24 cellular contexts compared by ENCODE assay signal in the genomic region with DNA sequence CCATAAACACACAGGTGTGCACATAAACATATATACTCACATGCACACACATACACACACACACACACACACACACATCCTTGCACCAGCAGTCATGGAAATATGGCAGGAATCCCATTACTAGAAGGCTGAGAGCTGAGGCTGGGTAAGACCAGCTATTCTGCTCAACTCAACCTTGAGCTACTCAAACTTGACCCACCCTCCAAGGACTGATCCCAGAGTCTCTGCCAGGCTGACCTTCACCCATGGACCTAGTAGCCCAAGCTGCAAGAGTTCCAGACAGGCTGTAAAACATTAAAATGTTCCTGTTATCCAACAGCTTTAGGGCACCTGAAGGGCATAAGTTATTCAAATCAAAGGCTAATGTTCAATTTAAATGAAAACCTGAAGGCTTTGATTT.
"Had no signal": no experiment of that assay in that cellular context is flagged by ENCODE, and none has a peak within 500 bp of the region (broad histone marks: within the 10 kb centered on the region; RNA-seq: fewer than 3 reads in every experiment).

No MANE protein-coding gene starts in this region.

- H3K27ac ChIP-seq: left lung, lower lobe of right lung, neural progenitor cell, neutrophil, right atrium auricular region, right lobe of liver, stomach, testis, thyroid gland, transverse colon, upper lobe of left lung, vagina had no signal

- H3K4me3 ChIP-seq: left lung, lower lobe of right lung, neural progenitor cell, right atrium auricular region, right lobe of liver, smooth muscle cell, stomach, testis, thyroid gland, transverse colon, upper lobe of left lung, vagina had no signal

- H3K27me3 ChIP-seq: neural progenitor cell, right atrium auricular region, right lobe of liver, testis, thyroid gland, upper lobe of left lung, vagina had no signal

- FAIRE-seq: kidney had no signal

- H2AFZ ChIP-seq: neural progenitor cell had no signal

- DNase-seq: kidney; left colon; left lung; lower lobe of right lung; mammary epithelial cell; mesenchymal stem cell; naive thymus-derived CD8-positive, alpha-beta T cell; occipital lobe; right lobe of liver; stimulated activated CD4-positive, alpha-beta T cell treated with anti-CD3 and anti-CD28 coated beads, Interleukin-1b, Interleukin-23, amount 100 ng/mL, for 48 hours; stimulated activated CD4-positive, alpha-beta T cell treated with anti-CD3 and anti-CD28 coated beads, Interleukin-2, amount 100 ng/mL, for 48 hours; stimulated activated CD4-positive, alpha-beta T cell treated with anti-CD3 and anti-CD28 coated beads, Interleukin-4, amount 100 ng/mL, for 4 hours; stimulated activated CD8-positive, alpha-beta memory T cell treated with anti-CD3 and anti-CD28 coated beads, Interleukin-4, amount 100 ng/mL, for 48 hours; stimulated activated naive CD8-positive, alpha-beta T cell treated with anti-CD3 and anti-CD28 coated beads, Interleukin-15, Interleukin-2, amounts not matched to agents 100 U/mL and 50 U/mL, for 24 hours; stomach; testis; thyroid gland; transverse colon; upper lobe of left lung had no signal

- H3K36me3 ChIP-seq: left lung, lower lobe of right lung, neural progenitor cell, neutrophil, right atrium auricular region, right lobe of liver, stomach, thyroid gland, transverse colon, upper lobe of left lung, vagina had no signal

- H3K4me2 ChIP-seq: neural progenitor cell, smooth muscle cell had no signal

- H3K9ac ChIP-seq: neural progenitor cell had no signal

- H3K9me3 ChIP-seq: left lung, lower lobe of right lung, neutrophil, right atrium auricular region, right lobe of liver, stomach, testis, thyroid gland, transverse colon, upper lobe of left lung, vagina had no signal

- ATAC-seq: left colon had no signal

- H3K4me1 ChIP-seq: left lung, lower lobe of right lung, neural progenitor cell, right atrium auricular region, right lobe of liver, stomach, testis, thyroid gland, transverse colon, upper lobe of left lung, vagina had no signal
